ENCODE assay signal across 18 cellular contexts in the genomic region with DNA sequence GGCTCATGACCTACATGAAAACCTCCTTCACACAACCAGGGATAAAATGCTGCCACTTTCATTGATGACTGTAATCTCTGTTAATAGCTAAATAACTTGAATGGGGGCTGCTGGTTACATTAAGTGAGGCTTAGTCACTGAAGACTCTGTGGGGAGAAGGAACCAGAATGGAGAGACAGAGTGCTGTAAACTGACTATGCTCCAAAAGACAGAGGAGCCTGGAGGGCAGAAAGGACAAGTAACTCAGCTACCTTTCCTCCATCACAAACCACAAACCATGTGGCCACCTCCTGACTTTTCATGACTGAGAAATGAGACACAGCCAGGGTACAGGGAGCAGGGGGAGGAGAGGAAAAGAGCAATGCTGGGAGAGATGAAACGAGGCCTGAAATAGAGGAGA.
"Had no signal": no experiment of that assay in that cellular context is flagged by ENCODE, and none has a peak within 500 bp of the region (broad histone marks: within the 10 kb centered on the region; RNA-seq: fewer than 3 reads in every experiment).

No MANE protein-coding gene starts in this region.

- ATAC-seq: heart right ventricle; naive thymus-derived CD8-positive, alpha-beta T cell; right cardiac atrium; stimulated activated naive B cell treated with anti-CD40 and anti-IgM and Interleukin-4, amounts not matched to agents 10 μg/mL and 1 μg/mL and 100 μg/mL, for 72 hours had no signal

- H3K4me1 ChIP-seq: heart right ventricle, transverse colon had no signal

- H3K4me3 Mint-ChIP-seq: activated CD4-positive, alpha-beta T cell treated with anti-CD3 and anti-CD28 coated beads, Interleukin-2, amount 10 ng/mL, durations not matched to agents 7 days and 5 days; activated naive CD4-positive, alpha-beta T cell treated with anti-CD3 and anti-CD28 coated beads, Interleukin-2, amount 50 U/mL, for 24 hours; brain; naive thymus-derived CD8-positive, alpha-beta T cell; stimulated activated naive B cell treated with anti-CD40 and anti-IgM and Interleukin-4, amounts not matched to agents 10 μg/mL and 1 μg/mL and 100 μg/mL, for 72 hours; T-helper 1 cell treated with Interleukin-12 subunit alpha and Interleukin-12 subunit beta and Interleukin-4 antibody, amounts not matched to agents 30 μg/mL and 1 μg/mL, for 36 hours had no signal

- H3K9me3 Mint-ChIP-seq: activated CD4-positive, alpha-beta T cell treated with anti-CD3 and anti-CD28 coated beads, Interleukin-2, amount 10 ng/mL, durations not matched to agents 7 days and 5 days; activated naive CD4-positive, alpha-beta T cell treated with anti-CD3 and anti-CD28 coated beads, Interleukin-2, amount 50 U/mL, for 24 hours; brain; naive thymus-derived CD8-positive, alpha-beta T cell; stimulated activated naive B cell treated with anti-CD40 and anti-IgM and Interleukin-4, amounts not matched to agents 10 μg/mL and 1 μg/mL and 100 μg/mL, for 72 hours; T-helper 1 cell treated with Interleukin-12 subunit alpha and Interleukin-12 subunit beta and Interleukin-4 antibody, amounts not matched to agents 30 μg/mL and 1 μg/mL, for 36 hours had no signal

- H3K36me3 ChIP-seq: esophagus muscularis mucosa, heart right ventricle, neutrophil, transverse colon had no signal

- H3K9me3 ChIP-seq: esophagus muscularis mucosa, heart right ventricle, neutrophil, transverse colon had no signal

- H3K27ac Mint-ChIP-seq: activated CD4-positive, alpha-beta T cell treated with anti-CD3 and anti-CD28 coated beads, Interleukin-2, amount 10 ng/mL, durations not matched to agents 7 days and 5 days; activated naive CD4-positive, alpha-beta T cell treated with anti-CD3 and anti-CD28 coated beads, Interleukin-2, amount 50 U/mL, for 24 hours; brain; naive thymus-derived CD8-positive, alpha-beta T cell; stimulated activated naive B cell treated with anti-CD40 and anti-IgM and Interleukin-4, amounts not matched to agents 10 μg/mL and 1 μg/mL and 100 μg/mL, for 72 hours; T-helper 1 cell treated with Interleukin-12 subunit alpha and Interleukin-12 subunit beta and Interleukin-4 antibody, amounts not matched to agents 30 μg/mL and 1 μg/mL, for 36 hours had no signal

- H3K4me1 Mint-ChIP-seq: activated CD4-positive, alpha-beta T cell treated with anti-CD3 and anti-CD28 coated beads, Interleukin-2, amount 10 ng/mL, durations not matched to agents 7 days and 5 days; activated naive CD4-positive, alpha-beta T cell treated with anti-CD3 and anti-CD28 coated beads, Interleukin-2, amount 50 U/mL, for 24 hours; brain; naive thymus-derived CD8-positive, alpha-beta T cell; stimulated activated naive B cell treated with anti-CD40 and anti-IgM and Interleukin-4, amounts not matched to agents 10 μg/mL and 1 μg/mL and 100 μg/mL, for 72 hours had no signal

- H3K27me3 Mint-ChIP-seq: activated CD4-positive, alpha-beta T cell treated with anti-CD3 and anti-CD28 coated beads, Interleukin-2, amount 10 ng/mL, durations not matched to agents 7 days and 5 days had no signal

- DNase-seq: activated CD4-positive, alpha-beta T cell treated with anti-CD3 and anti-CD28 coated beads, Interleukin-2, amount 10 ng/mL, durations not matched to agents 7 days and 5 days; activated CD4-positive, CD25-positive, alpha-beta regulatory T cell; activated T-cell treated with anti-CD3 and anti-CD28 coated beads, Interleukin-2, amount 50 U/mL, for 1 hour; foreskin melanocyte; heart right ventricle; kidney; naive thymus-derived CD8-positive, alpha-beta T cell; posterior cingulate gyrus; right cardiac atrium; stimulated activated naive B cell treated with anti-CD40 and anti-IgM and Interleukin-4, amounts not matched to agents 10 μg/mL and 1 μg/mL and 100 μg/mL, for 72 hours; transverse colon had no signal

- H3K4me3 ChIP-seq: esophagus muscularis mucosa, heart right ventricle, SK-N-MC, smooth muscle cell, transverse colon had no signal

- H3K27ac ChIP-seq: esophagus muscularis mucosa, heart right ventricle, neutrophil, SK-N-MC, transverse colon had no signal

- H3K36me3 Mint-ChIP-seq: activated naive CD4-positive, alpha-beta T cell treated with anti-CD3 and anti-CD28 coated beads, Interleukin-2, amount 50 U/mL, for 24 hours; brain; naive thymus-derived CD8-positive, alpha-beta T cell; stimulated activated naive B cell treated with anti-CD40 and anti-IgM and Interleukin-4, amounts not matched to agents 10 μg/mL and 1 μg/mL and 100 μg/mL, for 72 hours had no signal

- H3K27me3 ChIP-seq: esophagus muscularis mucosa, heart right ventricle, neutrophil, transverse colon had no signal
